In genomic region chrX:27336466-27337091, GRCh38 we compare ENCODE assay signal across 8 cellular contexts.
A peak's percentile ranks its signal among the peaks of the same experiment; 100 is the strongest.
DNase-seq lines count a peak whose midpoint lies in the region; ATAC-seq and TF ChIP-seq lines count a peak whose summit lies in the region.

No MANE protein-coding gene starts in this region.

- TF ChIP-seq CTCF in AG04450 (IDR thresholded peaks at IDR 0.05; ENCODE audit: low read depth, low read length) (peak; percentile 65), GM12873 (IDR thresholded peaks at IDR 0.05; ENCODE audit: insufficient read depth, low read depth, low read length, missing control alignments) (peak; percentile 93), IMR-90 (conservative IDR thresholded peaks at IDR 0.05; ENCODE audit: low read depth, low read length) (peak; percentile 59), chondrocyte (IDR thresholded peaks at IDR 0.05) (peak; percentile 83), mesothelial cell of epicardium (IDR thresholded peaks at IDR 0.05; ENCODE audit: unreplicated experiment) (peak; percentile 86), omental fat pad (IDR thresholded peaks at IDR 0.05) (no peak)

- H3K4me2 ChIP-seq in IMR-90 (ENCODE audit: low read depth, low read length), result no peak overlapping the region

- no peak overlapping the region for H3K14ac ChIP-seq in IMR-90 (replicated peaks; ENCODE audit: low read depth, low read length)

- no CpG with 5 or more reads among the region's 9 CpGs for WGBS in IMR-90 (ENCODE audit: extremely low coverage in 2 of 2, insufficient read length in 1 of 2), 2 experiments

- H3K27me3 Mint-ChIP-seq in chondrocyte (ENCODE audit: low read depth) (no peaks in the 10 kb centered on the region), mesothelial cell of epicardium (ENCODE audit: low read depth) (no peaks in the 10 kb centered on the region)

- peak overlapping the region; percentile 37 for H2AK9ac ChIP-seq in IMR-90 (replicated peaks; ENCODE audit: low read depth, low read length, poor library complexity)

- no peak overlapping the region for H2BK15ac ChIP-seq in IMR-90 (ENCODE audit: low read depth, low read length)

- H3K56ac ChIP-seq in IMR-90 (ENCODE audit: extremely low read depth, insufficient read depth, low read length), result no peak overlapping the region

- no peaks in the 10 kb centered on the region for H3K27me3 ChIP-seq in AG04450 (ENCODE audit: control insufficient read depth, insufficient read depth, low read length)
- no peaks in the 10 kb centered on the region for H3K27me3 ChIP-seq in IMR-90 (ENCODE audit: control insufficient read depth, insufficient read depth, low read length)

- intact Hi-C loops in IMR-90 (cut with micrococcal nuclease), result no loop called here

- no peak overlapping the region for H3K23ac ChIP-seq in IMR-90 (ENCODE audit: low read depth, low read length)

- H3K9me3 Mint-ChIP-seq in chondrocyte (ENCODE audit: low read depth) (no peaks in the 10 kb centered on the region), mesothelial cell of epicardium (peaks cover 25% of the 10 kb centered on the region)

- peak; percentile 22; the same call in 1 of the 2 replicates for TF ChIP-seq RAD21 in IMR-90 (IDR thresholded peaks at IDR 0.05; ENCODE audit: low read length)

- no peak overlapping the region for H3K4me3 Mint-ChIP-seq in chondrocyte (ENCODE audit: unreplicated experiment)
- H3K4me3 Mint-ChIP-seq in mesothelial cell of epicardium, result no peak overlapping the region

- H3K4me3 ChIP-seq in AG04450 (ENCODE audit: low read depth, low read length), result no peak overlapping the region
- no peak overlapping the region for H3K4me3 ChIP-seq in IMR-90 (ENCODE audit: insufficient read depth, low read depth, low read length)

- no peaks in the 10 kb centered on the region for H3K4me1 ChIP-seq in IMR-90 (ENCODE audit: control insufficient read depth, insufficient read depth, low read length)

- no peak overlapping the region for H3K27ac Mint-ChIP-seq in chondrocyte (ENCODE audit: unreplicated experiment)
- H3K27ac Mint-ChIP-seq in mesothelial cell of epicardium, result no peak overlapping the region

- no peaks in the 10 kb centered on the region for H3K36me3 ChIP-seq in IMR-90 (ENCODE audit: control insufficient read depth, insufficient read depth, low read length)

- no peak overlapping the region for H3K18ac ChIP-seq in IMR-90 (ENCODE audit: low read depth, low read length)

- no TSS peak for BruUV-seq in IMR-90 (replicated peaks; lab: Mats Ljungman, UMichigan)

- no peak for DNase-seq in AG04450 (ENCODE audit: low read depth, low spot score)
- peak; percentile 2 for DNase-seq in IMR-90
- peak; percentile 42 for DNase-seq in SK-MEL-5 (ENCODE audit: low read depth, low spot score)
- no peak for DNase-seq in chondrocyte (ENCODE audit: low spot score)
- DNase-seq in mesothelial cell of epicardium (ENCODE audit: low spot score in 2 of 2, unreplicated experiment in 2 of 2), result no peak
- DNase-seq in omental fat pad (ENCODE audit: low spot score), result no peak

- H2BK20ac ChIP-seq in IMR-90 (ENCODE audit: low read depth, low read length), result no peak overlapping the region

- no peak for ATAC-seq in IMR-90 (ENCODE audit: low read depth)
- no peak for ATAC-seq in omental fat pad (ENCODE audit: low FRiP score)
- ATAC-seq in GM19467 (IDR thresholded peaks at IDR 0.05; ENCODE audit: unreplicated experiment), result no peak

- no peak overlapping the region for H4K91ac ChIP-seq in IMR-90 (ENCODE audit: insufficient read depth, low read depth, low read length)

- H3K9me1 ChIP-seq in IMR-90 (ENCODE audit: insufficient read depth, low read length), result no peaks in the 10 kb centered on the region

- H4K8ac ChIP-seq in IMR-90 (ENCODE audit: low read depth in 2 of 2, low read length in 2 of 2), result no peak overlapping the region

- no peak for TF ChIP-seq POLR2A in IMR-90 (IDR thresholded peaks at IDR 0.05; ENCODE audit: low read depth, low read length)

- no peak overlapping the region for H3K4ac ChIP-seq in IMR-90 (ENCODE audit: low read depth, low read length)

- no peaks in the 10 kb centered on the region for H3K4me1 Mint-ChIP-seq in chondrocyte (ENCODE audit: low read depth)
- H3K4me1 Mint-ChIP-seq in mesothelial cell of epicardium, result no peaks in the 10 kb centered on the region

- in situ Hi-C loops in IMR-90 (cut with MboI; ENCODE audit: low sequenced_read_pairs) (no loop called here), SK-MEL-5 (cut with HindIII; ENCODE audit: low pct_unique_long_range_greater_than_20kb, low sequenced_read_pairs) (no loop called here)

- CTCF ChIA-PET in AG04450 (lab: Charles Lee), result interaction anchor here (0.7 to 1.4 kb wide), 4 partner anchors 11 to 28 kb away, joined by 3 to 5 read pairs (median 4); no protein-coding TSS in a partner anchor
- CTCF ChIA-PET in IMR-90 (lab: Yijun Ruan, JAX), result no interaction called here

- H2AK5ac ChIP-seq in IMR-90 (ENCODE audit: low read depth, low read length), result no peak overlapping the region

- H3K9me3 ChIP-seq in AG04450 (ENCODE audit: control insufficient read depth, insufficient read depth, low read length) (no peaks in the 10 kb centered on the region), IMR-90 (ENCODE audit: control insufficient read depth, insufficient read depth, low read length) (no peaks in the 10 kb centered on the region)

- no peaks in the 10 kb centered on the region for H3K36me3 Mint-ChIP-seq in chondrocyte (ENCODE audit: low read depth)
- H3K36me3 Mint-ChIP-seq in mesothelial cell of epicardium, result no peaks in the 10 kb centered on the region

- no peak overlapping the region for H4K5ac ChIP-seq in IMR-90 (ENCODE audit: low read depth, low read length)

- H4K20me1 ChIP-seq in IMR-90 (ENCODE audit: insufficient read depth, low read length), result no peaks in the 10 kb centered on the region

- no peaks in the 10 kb centered on the region for H3K79me1 ChIP-seq in IMR-90 (ENCODE audit: low read depth in 1 of 2, low read length in 2 of 2)

- POLR2A ChIA-PET in AG04450 (lab: Yijun Ruan, JAX), result no interaction called here
- POLR2A ChIA-PET in IMR-90 (lab: Charles Lee; ENCODE audit: unreplicated experiment), result no interaction called here

- H2AFZ ChIP-seq in IMR-90 (replicated peaks; ENCODE audit: low read length, poor library complexity), result peak overlapping the region; percentile 23

- H2BK5ac ChIP-seq in IMR-90 (ENCODE audit: low read depth, low read length, poor library complexity, severe bottlenecking), result no peak overlapping the region

- dilution Hi-C loops in IMR-90 (cut with HindIII; ENCODE audit: low sequenced_read_pairs, unreplicated experiment), result no loop called here

- no peak overlapping the region for H3K27ac ChIP-seq in AG04450 (ENCODE audit: low read depth, low read length)
- H3K27ac ChIP-seq in IMR-90 (ENCODE audit: insufficient read depth, low read length), result no peak overlapping the region

- no peak overlapping the region for H3K9ac ChIP-seq in IMR-90 (ENCODE audit: low read depth, low read length)

- H2BK120ac ChIP-seq in IMR-90 (ENCODE audit: low read depth, low read length), result no peak overlapping the region

TF ChIP-seq in IMR-90, 13 proteins besides CTCF, POLR2A, EP300 and RAD21:
- TF ChIP-seq SMC3 (IDR thresholded peaks at IDR 0.05; ENCODE audit: low read depth, low read length), result peak; percentile 21; the same call in 1 of the 2 replicates
- no peak for TF ChIP-seq RCOR1 (IDR thresholded peaks at IDR 0.05; ENCODE audit: insufficient replicate concordance, low read length)
- no peak for TF ChIP-seq CEBPB (IDR thresholded peaks at IDR 0.05; ENCODE audit: low read depth, low read length)
- no peak for TF ChIP-seq FOS (IDR thresholded peaks at IDR 0.05; ENCODE audit: low read depth, low read length)

Comparison
In these comparisons a context has a peak if more than half of its experiments do, and no peak if none do; other contexts are left out.
1. DNase-seq: peak in IMR-90 (single experiment) and SK-MEL-5 (single experiment); none in AG04450 (single experiment), chondrocyte (single experiment), mesothelial cell of epicardium (0 of 2) and omental fat pad (single experiment).
2. CTCF ChIP-seq: peak in AG04450 (single experiment), GM12873 (single experiment), IMR-90 (single experiment), chondrocyte (single experiment) and mesothelial cell of epicardium (single experiment); none in omental fat pad (0 of 3).